In genomic region chr1:62144238-62144831, GRCh38 we compare ENCODE assay signal across 9 cellular contexts. TPM values are rescaled to one million over a fixed set of nuclear protein-coding genes. Genes with fewer than 3 reads are reported as not detected.
DNase-seq lines count a peak whose midpoint lies in the region; ATAC-seq and TF ChIP-seq lines count a peak whose summit lies in the region.
"Had no signal": no experiment of that assay in that cellular context is flagged by ENCODE, and none has a peak within 500 bp of the region (broad histone marks: within the 10 kb centered on the region; RNA-seq: fewer than 3 reads in every experiment).

No MANE protein-coding gene starts in this region.

- H3K9me3 Mint-ChIP-seq in chondrocyte (ENCODE audit: low read depth) (no peaks in the 10 kb centered on the region), memory B cell (no peaks in the 10 kb centered on the region)
- H3K9me3 Mint-ChIP-seq: naive B cell had no signal

- H3K9me3 ChIP-seq in uterus, result no peaks in the 10 kb centered on the region
- no peaks in the 10 kb centered on the region for H3K9me3 ChIP-seq in effector memory CD4-positive, alpha-beta T cell (ENCODE audit: control insufficient read depth, low read length)

- H3K4me3 Mint-ChIP-seq in chondrocyte (ENCODE audit: unreplicated experiment) (no peak overlapping the region), memory B cell (no peak overlapping the region)
- H3K4me3 Mint-ChIP-seq: naive B cell had no signal

- H4K20me1 ChIP-seq in KMS-11 (ENCODE audit: insufficient read depth), result no peaks in the 10 kb centered on the region

- H3K4me3 ChIP-seq in KMS-11 (IDR thresholded peaks at IDR 0.05; ENCODE audit: insufficient read depth, low read depth, low read length), result no peak overlapping the region
- no peak overlapping the region for H3K4me3 ChIP-seq in uterus
- no peak overlapping the region for H3K4me3 ChIP-seq in effector memory CD4-positive, alpha-beta T cell (ENCODE audit: insufficient read depth, low read depth, low read length, poor library complexity, severe bottlenecking)

- TF ChIP-seq POLR2A in uterus (IDR thresholded peaks at IDR 0.05), result no peak

- H3K27me3 Mint-ChIP-seq in chondrocyte (ENCODE audit: low read depth) (no peaks in the 10 kb centered on the region), memory B cell (no peaks in the 10 kb centered on the region)
- H3K27me3 Mint-ChIP-seq: naive B cell had no signal

- ATAC-seq in memory B cell (ENCODE audit: low read depth), result no peak

- no peaks in the 10 kb centered on the region for H3K79me2 ChIP-seq in KMS-11 (ENCODE audit: insufficient read depth, low read depth)

- H3K27ac Mint-ChIP-seq in chondrocyte (ENCODE audit: unreplicated experiment) (no peak overlapping the region), memory B cell (no peak overlapping the region)

- H3K27ac ChIP-seq in KMS-11 (no peak overlapping the region), uterus (no peak overlapping the region)
- no peak overlapping the region for H3K27ac ChIP-seq in effector memory CD4-positive, alpha-beta T cell (ENCODE audit: insufficient read depth, low read length, poor library complexity, severe bottlenecking)

- intact Hi-C loops in uterus (cut with DNase I; ENCODE audit: low total_unique reads), result no loop called here

- H3K36me3 Mint-ChIP-seq in chondrocyte (ENCODE audit: low read depth), result no peaks in the 10 kb centered on the region
- H3K36me3 Mint-ChIP-seq in memory B cell, result peaks cover 15% of the 10 kb centered on the region

- H3K4me1 ChIP-seq in KMS-11 (ENCODE audit: low read depth, poor library complexity, severe bottlenecking), result no peaks in the 10 kb centered on the region
- H3K4me1 ChIP-seq in uterus, result no peaks in the 10 kb centered on the region
- no peaks in the 10 kb centered on the region for H3K4me1 ChIP-seq in effector memory CD4-positive, alpha-beta T cell (ENCODE audit: control insufficient read depth, insufficient read depth, low read length, poor library complexity, severe bottlenecking)

- DNase-seq in AG20443 (ENCODE audit: low spot score) (peak; percentile 63), SHP77 treated with DMSO at 0.1 percent for 48 hours (lab: John Stamatoyannopoulos, UW) (peak; percentile 3), chondrocyte (ENCODE audit: low spot score) (no peak), memory B cell (ENCODE audit: low spot score in 2 of 2) (peak; percentile 14 to 22), uterus (no peak)
- no peak for DNase-seq in effector memory CD4-positive, alpha-beta T cell
- DNase-seq: naive B cell had no signal

- peak; percentile 73 for TF ChIP-seq CTCF in GM12874 (IDR thresholded peaks at IDR 0.05; ENCODE audit: insufficient read depth, low read depth, low read length)
- peak; percentile 82 for TF ChIP-seq CTCF in KMS-11 (conservative IDR thresholded peaks at IDR 0.05; ENCODE audit: low read depth, low read length)
- TF ChIP-seq CTCF in chondrocyte (IDR thresholded peaks at IDR 0.05), result peak; percentile 83
- peak; percentile 31 to 57 (median 40) for TF ChIP-seq CTCF in uterus (IDR thresholded peaks at IDR 0.05)

- no peak overlapping the region for H2AFZ ChIP-seq in KMS-11 (ENCODE audit: low read depth)

- H3K4me2 ChIP-seq in KMS-11, result no peak overlapping the region

- H3K27me3 ChIP-seq in KMS-11 (ENCODE audit: insufficient read depth, low read depth) (no peaks in the 10 kb centered on the region), uterus (no peaks in the 10 kb centered on the region)
- no peaks in the 10 kb centered on the region for H3K27me3 ChIP-seq in effector memory CD4-positive, alpha-beta T cell (replicated peaks; ENCODE audit: control insufficient read depth, insufficient read depth, low read length, poor library complexity, severe bottlenecking)

- peaks cover 11% of the 10 kb centered on the region for H3K4me1 Mint-ChIP-seq in chondrocyte (ENCODE audit: low read depth)
- peaks cover 5% of the 10 kb centered on the region for H3K4me1 Mint-ChIP-seq in memory B cell

- H3K36me3 ChIP-seq in KMS-11 (ENCODE audit: insufficient read depth) (no peaks in the 10 kb centered on the region), uterus (no peaks in the 10 kb centered on the region)
- H3K36me3 ChIP-seq in effector memory CD4-positive, alpha-beta T cell (ENCODE audit: control insufficient read depth, insufficient read depth, low read length), result peaks cover 10% of the 10 kb centered on the region

- no peak overlapping the region for H3K9ac ChIP-seq in KMS-11

RNA-seq across cellular contexts. Expression of gene L1TD1, which starts 50.3 kb away (rescaled TPM):
- 0.12 to 0.26 TPM (median 0.15 TPM) in 3 replicates for total RNA-seq in chondrocyte
- 1 to 10 TPM in 1 of 4 donors, under 1 TPM in 1, not detected in 2; 0.40 to 4.5 TPM for total RNA-seq in uterus

Comparison
In these comparisons a context has a peak if more than half of its experiments do, and no peak if none do; other contexts are left out.
1. DNase-seq: peak in AG20443 (single experiment), SHP77 treated with DMSO at 0.1 percent for 48 hours (single experiment) and memory B cell (2 of 2); none in chondrocyte (single experiment), uterus (0 of 2) and effector memory CD4-positive, alpha-beta T cell (0 of 3).
2. Peak in every context shown above with its lines, with median percentiles within 50 percentile points of each other: CTCF ChIP-seq.